In the genomic region with DNA sequence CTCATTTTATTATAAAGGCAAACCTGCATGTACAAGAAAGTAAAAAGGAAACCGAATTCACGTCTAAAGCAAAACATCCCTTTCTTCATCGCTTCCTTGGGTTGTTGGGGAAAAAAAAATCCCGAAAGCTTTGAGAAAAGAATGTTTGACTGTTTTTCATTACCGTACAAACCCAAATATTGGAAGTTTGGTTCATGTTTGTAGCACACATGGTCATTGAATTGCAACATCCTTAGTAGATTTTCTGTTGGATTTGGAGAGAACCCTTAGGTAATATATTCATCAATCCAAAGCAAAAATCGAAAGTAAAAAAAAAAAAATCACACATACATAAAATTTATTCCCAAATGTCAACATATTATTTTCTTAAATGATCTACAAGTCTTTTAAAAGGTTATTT, we compare ENCODE assay signal across 12 cellular contexts.
"Had no signal": no experiment of that assay in that cellular context is flagged by ENCODE, and none has a peak within 500 bp of the region (broad histone marks: within the 10 kb centered on the region; RNA-seq: fewer than 3 reads in every experiment).

No MANE protein-coding gene starts in this region.

- H3K27me3 ChIP-seq: esophagus squamous epithelium, spleen had no signal

- H3K27ac ChIP-seq: esophagus squamous epithelium, spleen had no signal

- H3K4me1 ChIP-seq: esophagus squamous epithelium, spleen had no signal

- H3K9me3 ChIP-seq: esophagus squamous epithelium had no signal

- DNase-seq: activated CD4-positive, alpha-beta memory T cell treated with anti-CD3 and anti-CD28 coated beads, Interleukin-2, amount 10 ng/mL, durations not matched to agents 7 days and 5 days; activated CD4-positive, alpha-beta T cell treated with anti-CD3 and anti-CD28 coated beads for 1 hour; activated gamma-delta T cell treated with Interleukin-2 at 50 U/mL for 16 hours; activated naive CD8-positive, alpha-beta T cell treated with anti-CD3 and anti-CD28 coated beads for 36 hours; activated T-cell treated with anti-CD3 and anti-CD28 coated beads, Interleukin-2, amount 50 U/mL, for 48 hours; anterior cingulate cortex; esophagus squamous epithelium; naive B cell; spleen; stimulated activated CD4-positive, alpha-beta T cell treated with anti-CD3 and anti-CD28 coated beads, Interleukin-1b, Interleukin-23, amount 100 ng/mL, for 48 hours; substantia nigra; SW 1271 had no signal

- H3K4me3 ChIP-seq: esophagus squamous epithelium, spleen had no signal
